Comparison of ENCODE assay signal across 1 cellular context in genomic region chr6:24666097-24666615, GRCh38.
TF ChIP-seq lines count a peak whose summit lies in the region.

No MANE protein-coding gene starts in this region.

TF ChIP-seq in HepG2, 621 proteins besides CTCF, POLR2A, EP300 and RAD21 (continued from another document):
- 0 out of 2 replicates have a peak, but pooled peaks have one; percentile 10 for TF ChIP-seq ZMAT5 (CRISPR knock-in tag; IDR thresholded peaks at IDR 0.05; ENCODE audit: borderline replicate concordance, low read depth)
- TF ChIP-seq ARNTL (CRISPR knock-in tag; IDR thresholded peaks at IDR 0.05), result peak; percentile 13; the same call in 1 of the 2 replicates
- no peak for TF ChIP-seq ZSCAN29 (CRISPR knock-in tag; conservative IDR thresholded peaks at IDR 0.05)
- TF ChIP-seq BATF2 (CRISPR knock-in tag; IDR thresholded peaks at IDR 0.05), result no peak
- no peak for TF ChIP-seq ZUFSP (CRISPR knock-in tag; IDR thresholded peaks at IDR 0.05; ENCODE audit: borderline replicate concordance)
